1 cellular context compared by ENCODE assay signal in genomic region chr14:52706724-52707706, GRCh38.
TF ChIP-seq lines count a peak whose summit lies in the region.

PSMC6 (plus strand) TSS chr14:52707200; CDS start chr14:52707220, 20 bp downstream.

TF ChIP-seq in K562, 482 proteins besides CTCF, POLR2A, EP300 and RAD21 (continued from another document):
- 0 out of 2 replicates have a peak, but pooled peaks have one; percentile 56 for TF ChIP-seq POLR2AphosphoS2 (IDR thresholded peaks at IDR 0.05; ENCODE audit: low read length)
- peak; percentile 57; the same call in 1 of the 2 replicates for TF ChIP-seq SP1 (CRISPR knock-in tag; IDR thresholded peaks at IDR 0.05)
- no peak for TF ChIP-seq ZEB2 (IDR thresholded peaks at IDR 0.05)
- TF ChIP-seq PRPF4 (IDR thresholded peaks at IDR 0.05; ENCODE audit: insufficient read depth, low read depth, low read length, poor library complexity, severe bottlenecking): no peak
- TF ChIP-seq ETV1 (tag; conservative IDR thresholded peaks at IDR 0.05; ENCODE audit: low read depth): peak; percentile 5
- TF ChIP-seq TAF7 (tag; IDR thresholded peaks at IDR 0.05): peak; percentile 41; the same call in 1 of the 2 replicates
- 0 out of 2 replicates have a peak, but pooled peaks have one; percentile 26 for TF ChIP-seq SIN3B (IDR thresholded peaks at IDR 0.05; ENCODE audit: low read depth)
- no peak for TF ChIP-seq NFE2L1 (tag; IDR thresholded peaks at IDR 0.05; ENCODE audit: borderline replicate concordance, low read depth)
- peak in 1 of 2 experiments; percentile 52; a peak in 1 of 4 replicates for TF ChIP-seq ZNF639 (CRISPR knock-in tag; conservative IDR thresholded peaks at IDR 0.05 in 1 of 2, IDR thresholded peaks at IDR 0.05 in 1 of 2)
- TF ChIP-seq MTA1 (IDR thresholded peaks at IDR 0.05; ENCODE audit: borderline replicate concordance): 0 out of 2 replicates have a peak, but pooled peaks have one; percentile 11
TF ChIP-seq in K562: peak in this region for 67.
